Comparison of ENCODE assay signal across 15 cellular contexts in the genomic region with DNA sequence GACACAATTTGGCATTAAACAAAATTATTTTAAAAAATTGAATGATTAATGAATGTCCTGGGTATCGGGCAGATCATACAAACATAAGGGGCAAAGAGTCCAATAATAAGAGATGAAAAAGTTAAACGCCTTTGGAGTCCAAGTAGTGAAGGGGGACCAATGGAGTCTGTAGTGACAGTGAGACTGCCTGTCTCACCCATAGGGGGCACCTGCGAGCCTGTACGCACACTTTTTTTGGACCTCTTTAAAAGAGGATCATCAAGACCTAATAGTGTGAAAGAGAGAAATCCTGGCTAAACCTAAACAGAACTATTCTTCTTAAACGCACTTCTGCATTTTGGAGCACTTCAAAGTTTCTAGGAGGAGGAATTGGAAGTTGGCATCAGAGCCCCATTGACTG.
DNase-seq lines count a peak whose midpoint lies in the region; ATAC-seq and TF ChIP-seq lines count a peak whose summit lies in the region.
"Had no signal": no experiment of that assay in that cellular context is flagged by ENCODE, and none has a peak within 500 bp of the region (broad histone marks: within the 10 kb centered on the region; RNA-seq: fewer than 3 reads in every experiment).

No MANE protein-coding gene starts in this region.

- ATAC-seq in effector memory CD8-positive, alpha-beta T cell (replicated peaks): no peak
- ATAC-seq: esophagus mucosa; stimulated activated naive B cell treated with anti-CD40 and anti-IgM and Interleukin-4, amounts not matched to agents 10 μg/mL and 1 μg/mL and 100 μg/mL, for 72 hours had no signal

- in situ Hi-C loops in GM13977 (cut with MboI; ENCODE audit: low pct_unique_long_range_greater_than_20kb, low sequenced_read_pairs, unreplicated experiment): no loop called here

- DNase-seq in AG10803 (ENCODE audit: low read depth) (no peak), GM13977 (ENCODE audit: low spot score) (peak; percentile 6), fibroblast of pulmonary artery (ENCODE audit: low read depth) (no peak), coronary artery (ENCODE audit: low spot score) (no peak), SK-N-DZ (ENCODE audit: low spot score) (no peak), H4 (ENCODE audit: low spot score) (no peak)
- no peak for DNase-seq in effector memory CD8-positive, alpha-beta T cell
- DNase-seq: activated CD4-positive, alpha-beta T cell treated with anti-CD3 and anti-CD28 coated beads for 48 hours; activated naive CD8-positive, alpha-beta T cell treated with anti-CD3 and anti-CD28 coated beads, Interleukin-2, amount 10 ng/mL, durations not matched to agents 7 days and 5 days; DMS79; NCI-H1048; small intestine; stimulated activated naive B cell treated with anti-CD40 and anti-IgM and Interleukin-4, amounts not matched to agents 10 μg/mL and 1 μg/mL and 100 μg/mL, for 72 hours had no signal

- H3K4me3 Mint-ChIP-seq in effector memory CD8-positive, alpha-beta T cell: no peak overlapping the region
- H3K4me3 Mint-ChIP-seq: activated naive CD8-positive, alpha-beta T cell treated with anti-CD3 and anti-CD28 coated beads, Interleukin-2, amount 10 ng/mL, durations not matched to agents 7 days and 5 days; stimulated activated naive B cell treated with anti-CD40 and anti-IgM and Interleukin-4, amounts not matched to agents 10 μg/mL and 1 μg/mL and 100 μg/mL, for 72 hours had no signal

- H3K4me1 Mint-ChIP-seq in effector memory CD8-positive, alpha-beta T cell (ENCODE audit: low read depth in 2 of 2): no peaks in the 10 kb centered on the region
- H3K4me1 Mint-ChIP-seq: activated naive CD8-positive, alpha-beta T cell treated with anti-CD3 and anti-CD28 coated beads, Interleukin-2, amount 10 ng/mL, durations not matched to agents 7 days and 5 days; stimulated activated naive B cell treated with anti-CD40 and anti-IgM and Interleukin-4, amounts not matched to agents 10 μg/mL and 1 μg/mL and 100 μg/mL, for 72 hours had no signal

- H3K9me3 Mint-ChIP-seq in effector memory CD8-positive, alpha-beta T cell: peaks cover 0 to 9% of the 10 kb centered on the region in 2 donors

- peak; percentile 25; the same call in 1 of the 2 replicates for TF ChIP-seq CTCF in AG10803 (conservative IDR thresholded peaks at IDR 0.05; ENCODE audit: low read length)
- TF ChIP-seq CTCF in GM13977 (IDR thresholded peaks at IDR 0.05; ENCODE audit: extremely low read depth, insufficient read depth, missing control alignments): peak; percentile 36
- peak; percentile 40 for TF ChIP-seq CTCF in OCI-LY3 (IDR thresholded peaks at IDR 0.05; ENCODE audit: low read depth, low read length)
- peak; percentile 36 for TF ChIP-seq CTCF in fibroblast of pulmonary artery (IDR thresholded peaks at IDR 0.05; ENCODE audit: low read length, missing control alignments)
- no peak for TF ChIP-seq CTCF in coronary artery (IDR thresholded peaks at IDR 0.05)

- H3K4me1 ChIP-seq in OCI-LY3 (ENCODE audit: low read length): no peaks in the 10 kb centered on the region

- no peaks in the 10 kb centered on the region for H3K9me3 ChIP-seq in OCI-LY3 (ENCODE audit: insufficient read depth, low read length)

- no peaks in the 10 kb centered on the region for H3K79me2 ChIP-seq in OCI-LY3 (ENCODE audit: low read length)

- H3K36me3 Mint-ChIP-seq in effector memory CD8-positive, alpha-beta T cell (ENCODE audit: insufficient read depth): no peaks in the 10 kb centered on the region
- H3K36me3 Mint-ChIP-seq: activated naive CD8-positive, alpha-beta T cell treated with anti-CD3 and anti-CD28 coated beads, Interleukin-2, amount 10 ng/mL, durations not matched to agents 7 days and 5 days; stimulated activated naive B cell treated with anti-CD40 and anti-IgM and Interleukin-4, amounts not matched to agents 10 μg/mL and 1 μg/mL and 100 μg/mL, for 72 hours had no signal

- no peak overlapping the region for H3K4me3 ChIP-seq in AG10803 (ENCODE audit: low read length)
- no peak overlapping the region for H3K4me3 ChIP-seq in OCI-LY3 (ENCODE audit: low read length)
- no peak overlapping the region for H3K4me3 ChIP-seq in fibroblast of pulmonary artery (replicated peaks; ENCODE audit: low read depth, low read length)
- no peak overlapping the region for H3K4me3 ChIP-seq in coronary artery

- H3K9ac ChIP-seq in OCI-LY3 (ENCODE audit: low read length): no peak overlapping the region

- no peaks in the 10 kb centered on the region for H3K27me3 Mint-ChIP-seq in effector memory CD8-positive, alpha-beta T cell
- H3K27me3 Mint-ChIP-seq: activated naive CD8-positive, alpha-beta T cell treated with anti-CD3 and anti-CD28 coated beads, Interleukin-2, amount 10 ng/mL, durations not matched to agents 7 days and 5 days had no signal

- H3K36me3 ChIP-seq in OCI-LY3 (replicated peaks; ENCODE audit: low read depth, low read length): no peaks in the 10 kb centered on the region

- no peaks in the 10 kb centered on the region for H4K20me1 ChIP-seq in OCI-LY3 (ENCODE audit: insufficient read depth, low read length)

- H3K27ac ChIP-seq in OCI-LY3 (ENCODE audit: low read length) (no peak overlapping the region), coronary artery (no peak overlapping the region)

- H3K4me2 ChIP-seq in OCI-LY3 (ENCODE audit: low read length): no peak overlapping the region

- no peaks in the 10 kb centered on the region for H3K27me3 ChIP-seq in OCI-LY3 (ENCODE audit: low read depth, low read length)

- H2AFZ ChIP-seq in OCI-LY3 (ENCODE audit: low read depth, low read length): no peak overlapping the region

- no peak overlapping the region for H3K27ac Mint-ChIP-seq in effector memory CD8-positive, alpha-beta T cell
- H3K27ac Mint-ChIP-seq: activated naive CD8-positive, alpha-beta T cell treated with anti-CD3 and anti-CD28 coated beads, Interleukin-2, amount 10 ng/mL, durations not matched to agents 7 days and 5 days; stimulated activated naive B cell treated with anti-CD40 and anti-IgM and Interleukin-4, amounts not matched to agents 10 μg/mL and 1 μg/mL and 100 μg/mL, for 72 hours had no signal
